In genomic region chr2:131023758-131024157, GRCh38 we compare ENCODE assay signal across 22 cellular contexts.
"Had no signal": no experiment of that assay in that cellular context is flagged by ENCODE, and none has a peak within 500 bp of the region (broad histone marks: within the 10 kb centered on the region; RNA-seq: fewer than 3 reads in every experiment).

No MANE protein-coding gene starts in this region.

- H3K4me3 ChIP-seq: Peyer's patch, SJSA1 had no signal

- H3K36me3 ChIP-seq: Peyer's patch, SJSA1 had no signal

- H3K4me1 ChIP-seq: Peyer's patch, SJSA1 had no signal

- H3K27me3 ChIP-seq: Peyer's patch, SJSA1 had no signal

- DNase-seq: activated B cell treated with CpG ODN at 0.5 μM for 24 hours; activated CD4-positive, alpha-beta T cell treated with anti-CD3 and anti-CD28 coated beads, Interleukin-2, amount 50 U/mL, for 1 hour; activated CD8-positive, alpha-beta memory T cell treated with anti-CD3 and anti-CD28 coated beads, Interleukin-2, amount 50 U/mL, for 4 hours; activated CD8-positive, alpha-beta T cell treated with anti-CD3 and anti-CD28 coated beads for 36 hours; activated naive CD4-positive, alpha-beta T cell; activated T-cell treated with anti-CD3 and anti-CD28 coated beads, Interleukin-2, amount 50 U/mL, for 72 hours; aorta; IMR-90; Kasumi-1; KBM-7; NCI-H1092 treated with DMSO at 0.1 percent for 48 hours; NCI-H1436; NCI-H1694 treated with DMSO at 0.1 percent for 48 hours; NCI-H2029 treated with DMSO at 0.1 percent for 48 hours; NCI-H345; NCI-H510A; NCI-H526 treated with DMSO at 0.1 percent for 48 hours; NK-92 treated with Interleukin-12 subunit alpha and Interleukin-12 subunit beta, amount 100 ng/mL, for 24 hours; OCI-M1; Peyer's patch; SHP77 had no signal

- H3K9me3 ChIP-seq: Peyer's patch had no signal

- H3K27ac ChIP-seq: Peyer's patch, SJSA1 had no signal

- ATAC-seq: activated CD8-positive, alpha-beta T cell treated with anti-CD3 and anti-CD28 coated beads for 36 hours; activated T-cell treated with anti-CD3 and anti-CD28 coated beads, Interleukin-2, amount 50 U/mL, for 72 hours had no signal
